Comparison of ENCODE assay signal across 8 cellular contexts in the genomic region with DNA sequence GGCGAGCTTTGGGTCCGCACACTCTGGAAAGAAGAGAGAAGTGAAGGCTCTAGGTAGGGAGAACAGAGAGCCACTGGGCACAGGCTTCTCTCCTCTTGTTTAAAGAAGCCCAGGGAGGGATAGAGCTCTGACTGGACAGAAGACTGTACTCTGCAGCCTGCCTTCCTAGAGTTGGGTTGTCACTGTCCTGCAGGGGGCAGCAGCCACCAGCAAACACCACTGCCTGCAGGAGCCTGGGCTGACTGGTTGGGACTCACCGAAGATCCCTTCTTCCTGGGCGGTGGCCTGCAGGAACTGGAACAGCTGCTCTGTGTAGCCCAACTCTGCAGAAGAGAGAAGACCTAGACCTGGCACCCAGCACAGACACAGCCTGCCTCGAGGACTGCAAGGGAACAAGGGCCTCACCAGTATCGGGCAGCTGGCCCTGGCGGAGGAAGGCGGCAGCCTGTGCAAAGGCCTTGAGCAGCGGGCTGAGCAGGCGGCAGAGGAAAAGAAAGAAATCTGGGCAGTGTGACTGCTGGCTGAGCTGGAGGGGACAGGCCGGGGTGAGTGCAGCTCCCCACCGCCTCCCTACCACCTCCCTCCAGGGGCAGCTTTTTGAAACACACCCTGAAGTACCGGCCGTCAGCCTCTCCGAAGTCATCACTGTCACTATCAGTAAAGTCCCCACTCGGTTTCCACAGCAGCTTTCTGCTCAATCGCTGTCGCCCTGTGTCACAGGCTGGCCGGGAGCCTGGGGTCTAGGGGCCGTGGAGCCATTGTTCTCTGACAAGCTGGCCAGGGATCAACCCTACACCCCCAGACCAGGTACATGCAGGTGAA. TPM values are rescaled to one million over a fixed set of nuclear protein-coding genes. Genes with fewer than 3 reads are reported as not detected.
DNase-seq lines count a peak whose midpoint lies in the region; ATAC-seq and TF ChIP-seq lines count a peak whose summit lies in the region.
"Not testable (repeated sequence)": the region's sequence is repeated elsewhere in the genome, so short reads cannot be mapped to it uniquely, and the experiment has no call there.

No MANE protein-coding gene starts in this region.

- not testable (repeated sequence) for H3K9me3 Mint-ChIP-seq in CD14-positive monocyte, nephron progenitor cell

- not testable (repeated sequence) for H3K27ac Mint-ChIP-seq in CD14-positive monocyte, nephron progenitor cell

- not testable (repeated sequence) for H3K36me3 Mint-ChIP-seq in CD14-positive monocyte; nephron progenitor cell (ENCODE audit: low read depth)

- DNase-seq in CD14-positive monocyte (ENCODE audit: low spot score) (peak; percentile 70), HPDE6-E6E7 (ENCODE audit: extremely low spot score) (peak; percentile 40), germinal center (ENCODE audit: low spot score) (peak; percentile 64), nephron progenitor cell (peak; percentile 87)
- DNase-seq in stimulated activated CD8-positive, alpha-beta memory T cell treated with anti-CD3 and anti-CD28 coated beads, Interleukin-15, amount 100 ng/mL, for 24 hours (ENCODE audit: low read depth) = peak; percentile 20

- not testable (repeated sequence) for H3K4me1 Mint-ChIP-seq in CD14-positive monocyte, nephron progenitor cell

- TF ChIP-seq CTCF in CD14-positive monocyte (IDR thresholded peaks at IDR 0.05) (peak; percentile 75), WI38 (IDR thresholded peaks at IDR 0.05; ENCODE audit: low read depth, low read length) (peak; percentile 84), nephron progenitor cell (IDR thresholded peaks at IDR 0.05) (peak; percentile 81)

- not testable (repeated sequence) for H3K4me3 Mint-ChIP-seq in CD14-positive monocyte, nephron progenitor cell

- peak overlapping the region; percentile 30 for H3K27ac ChIP-seq in angular gyrus (ENCODE audit: low read depth, low read length)

- H3K27me3 Mint-ChIP-seq in CD14-positive monocyte (ENCODE audit: low read depth in 3 of 3); nephron progenitor cell (ENCODE audit: low read depth, poor library complexity): not testable (repeated sequence)

- intact Hi-C loops in CD14-positive monocyte (cut with micrococcal nuclease) = loop anchor here in 1 of 2 donors (10.0 kb wide), 2 partner anchors 92 to 152 kb away; partner anchors contain the start of gene ADRA2B

- peak; percentile 77 for ATAC-seq in GM21381 (IDR thresholded peaks at IDR 0.05; ENCODE audit: unreplicated experiment)

- not testable (repeated sequence) for H3K4me3 ChIP-seq in WI38 (ENCODE audit: low read depth, low read length)

RNA-seq across cellular contexts. Expression of gene GPAT2, which starts 11.8 kb away (rescaled TPM):
- polyA plus RNA-seq in CD14-positive monocyte = under 1 TPM; 0.44 to 0.94 TPM

RNA-seq across cellular contexts. Expression of gene ANKRD36C, which starts 31.3 kb away (rescaled TPM):
- polyA plus RNA-seq in CD14-positive monocyte = 1 to 10 TPM in 1 of 2 donors, under 1 TPM in 1; 0.95 to 1.1 TPM

Comparison
In these comparisons a context has a peak if more than half of its experiments do, and no peak if none do; other contexts are left out.
1. DNase-seq: peak in every context shown above with its lines; median percentile 87 in nephron progenitor cell; 70 in CD14-positive monocyte; 64 in germinal center; 40 in HPDE6-E6E7; 20 in stimulated activated CD8-positive, alpha-beta memory T cell treated with anti-CD3 and anti-CD28 coated beads, Interleukin-15, amount 100 ng/mL, for 24 hours.